Comparison of ENCODE assay signal across 1 cellular context in genomic region chr1:89938171-89939055, GRCh38.
TF ChIP-seq lines count a peak whose summit lies in the region.

No MANE protein-coding gene starts in this region.

TF ChIP-seq in GM23338, 12 proteins besides CTCF, POLR2A, EP300 and RAD21:
- TF ChIP-seq ZNF462 (CRISPR knock-in tag; IDR thresholded peaks at IDR 0.05) (no peak), ZNF114 (CRISPR knock-in tag; IDR thresholded peaks at IDR 0.05) (no peak), ZNF331 (CRISPR knock-in tag; IDR thresholded peaks at IDR 0.05; ENCODE audit: low read depth) (no peak), POLR2AphosphoS5 (IDR thresholded peaks at IDR 0.05; ENCODE audit: low read depth) (no peak), STAT1 (IDR thresholded peaks at IDR 0.05; ENCODE audit: unreplicated experiment) (no peak), CREB1 (CRISPR knock-in tag; IDR thresholded peaks at IDR 0.05; ENCODE audit: low read depth) (no peak), NANOG (IDR thresholded peaks at IDR 0.05; ENCODE audit: borderline replicate concordance) (no peak)
- TF ChIP-seq, protein P1, sequence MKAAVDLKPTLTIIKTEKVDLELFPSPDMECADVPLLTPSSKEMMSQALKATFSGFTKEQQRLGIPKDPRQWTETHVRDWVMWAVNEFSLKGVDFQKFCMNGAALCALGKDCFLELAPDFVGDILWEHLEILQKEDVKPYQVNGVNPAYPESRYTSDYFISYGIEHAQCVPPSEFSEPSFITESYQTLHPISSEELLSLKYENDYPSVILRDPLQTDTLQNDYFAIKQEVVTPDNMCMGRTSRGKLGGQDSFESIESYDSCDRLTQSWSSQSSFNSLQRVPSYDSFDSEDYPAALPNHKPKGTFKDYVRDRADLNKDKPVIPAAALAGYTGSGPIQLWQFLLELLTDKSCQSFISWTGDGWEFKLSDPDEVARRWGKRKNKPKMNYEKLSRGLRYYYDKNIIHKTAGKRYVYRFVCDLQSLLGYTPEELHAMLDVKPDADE (IDR thresholded peaks at IDR 0.05) = no peak
